ENCODE assay signal across 2 cellular contexts in the genomic region with DNA sequence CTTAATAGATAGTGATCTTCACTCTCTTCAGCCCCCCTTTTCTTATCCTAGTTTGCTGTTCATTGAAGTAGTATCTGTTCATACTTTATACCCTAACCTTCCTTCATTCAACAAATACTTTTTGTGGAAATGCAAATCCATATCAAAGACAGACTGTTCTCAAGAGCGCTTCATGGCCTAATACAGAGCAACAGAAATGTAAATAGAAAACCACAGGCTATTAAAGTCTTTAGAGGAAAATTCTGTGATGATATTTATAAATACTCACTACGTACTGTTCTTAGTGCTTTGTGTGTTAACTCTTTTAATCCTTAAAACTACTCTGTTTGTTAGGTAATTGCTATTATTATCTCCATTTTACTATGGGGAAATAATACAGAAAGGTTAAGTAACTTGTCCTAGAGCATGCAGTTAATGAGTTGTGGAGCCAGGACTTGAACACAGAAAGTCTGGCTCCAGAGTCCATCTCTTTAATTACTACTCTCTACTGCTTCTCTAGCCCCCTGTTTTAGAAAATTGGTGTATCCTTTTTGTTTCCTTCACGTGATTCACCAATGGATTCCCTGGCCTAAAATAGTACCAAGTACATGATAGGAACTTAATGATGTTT.
TF ChIP-seq lines count a peak whose summit lies in the region.

No MANE protein-coding gene starts in this region.

TF ChIP-seq in GM12878, 131 proteins besides CTCF, POLR2A, EP300 and RAD21:
- TF ChIP-seq, protein P1, sequence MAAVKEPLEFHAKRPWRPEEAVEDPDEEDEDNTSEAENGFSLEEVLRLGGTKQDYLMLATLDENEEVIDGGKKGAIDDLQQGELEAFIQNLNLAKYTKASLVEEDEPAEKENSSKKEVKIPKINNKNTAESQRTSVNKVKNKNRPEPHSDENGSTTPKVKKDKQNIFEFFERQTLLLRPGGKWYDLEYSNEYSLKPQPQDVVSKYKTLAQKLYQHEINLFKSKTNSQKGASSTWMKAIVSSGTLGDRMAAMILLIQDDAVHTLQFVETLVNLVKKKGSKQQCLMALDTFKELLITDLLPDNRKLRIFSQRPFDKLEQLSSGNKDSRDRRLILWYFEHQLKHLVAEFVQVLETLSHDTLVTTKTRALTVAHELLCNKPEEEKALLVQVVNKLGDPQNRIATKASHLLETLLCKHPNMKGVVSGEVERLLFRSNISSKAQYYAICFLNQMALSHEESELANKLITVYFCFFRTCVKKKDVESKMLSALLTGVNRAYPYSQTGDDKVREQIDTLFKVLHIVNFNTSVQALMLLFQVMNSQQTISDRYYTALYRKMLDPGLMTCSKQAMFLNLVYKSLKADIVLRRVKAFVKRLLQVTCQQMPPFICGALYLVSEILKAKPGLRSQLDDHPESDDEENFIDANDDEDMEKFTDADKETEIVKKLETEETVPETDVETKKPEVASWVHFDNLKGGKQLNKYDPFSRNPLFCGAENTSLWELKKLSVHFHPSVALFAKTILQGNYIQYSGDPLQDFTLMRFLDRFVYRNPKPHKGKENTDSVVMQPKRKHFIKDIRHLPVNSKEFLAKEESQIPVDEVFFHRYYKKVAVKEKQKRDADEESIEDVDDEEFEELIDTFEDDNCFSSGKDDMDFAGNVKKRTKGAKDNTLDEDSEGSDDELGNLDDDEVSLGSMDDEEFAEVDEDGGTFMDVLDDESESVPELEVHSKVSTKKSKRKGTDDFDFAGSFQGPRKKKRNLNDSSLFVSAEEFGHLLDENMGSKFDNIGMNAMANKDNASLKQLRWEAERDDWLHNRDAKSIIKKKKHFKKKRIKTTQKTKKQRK (IDR thresholded peaks at IDR 0.05; ENCODE audit: low read depth, low read length), result no peak
- no peak for TF ChIP-seq GATAD2B (conservative IDR thresholded peaks at IDR 0.05; ENCODE audit: low read depth)
- TF ChIP-seq POLR2AphosphoS2 (IDR thresholded peaks at IDR 0.05; ENCODE audit: low read depth, low read length), result no peak
TF ChIP-seq in GM12878: peak in this region for 0.

TF ChIP-seq in neural cell, 6 proteins besides CTCF, POLR2A, EP300 and RAD21:
- no peak for TF ChIP-seq SMC3 (conservative IDR thresholded peaks at IDR 0.05; ENCODE audit: poor library complexity)
- TF ChIP-seq MXI1 (conservative IDR thresholded peaks at IDR 0.05; ENCODE audit: poor library complexity, severe bottlenecking), result no peak
- TF ChIP-seq, protein P2, sequence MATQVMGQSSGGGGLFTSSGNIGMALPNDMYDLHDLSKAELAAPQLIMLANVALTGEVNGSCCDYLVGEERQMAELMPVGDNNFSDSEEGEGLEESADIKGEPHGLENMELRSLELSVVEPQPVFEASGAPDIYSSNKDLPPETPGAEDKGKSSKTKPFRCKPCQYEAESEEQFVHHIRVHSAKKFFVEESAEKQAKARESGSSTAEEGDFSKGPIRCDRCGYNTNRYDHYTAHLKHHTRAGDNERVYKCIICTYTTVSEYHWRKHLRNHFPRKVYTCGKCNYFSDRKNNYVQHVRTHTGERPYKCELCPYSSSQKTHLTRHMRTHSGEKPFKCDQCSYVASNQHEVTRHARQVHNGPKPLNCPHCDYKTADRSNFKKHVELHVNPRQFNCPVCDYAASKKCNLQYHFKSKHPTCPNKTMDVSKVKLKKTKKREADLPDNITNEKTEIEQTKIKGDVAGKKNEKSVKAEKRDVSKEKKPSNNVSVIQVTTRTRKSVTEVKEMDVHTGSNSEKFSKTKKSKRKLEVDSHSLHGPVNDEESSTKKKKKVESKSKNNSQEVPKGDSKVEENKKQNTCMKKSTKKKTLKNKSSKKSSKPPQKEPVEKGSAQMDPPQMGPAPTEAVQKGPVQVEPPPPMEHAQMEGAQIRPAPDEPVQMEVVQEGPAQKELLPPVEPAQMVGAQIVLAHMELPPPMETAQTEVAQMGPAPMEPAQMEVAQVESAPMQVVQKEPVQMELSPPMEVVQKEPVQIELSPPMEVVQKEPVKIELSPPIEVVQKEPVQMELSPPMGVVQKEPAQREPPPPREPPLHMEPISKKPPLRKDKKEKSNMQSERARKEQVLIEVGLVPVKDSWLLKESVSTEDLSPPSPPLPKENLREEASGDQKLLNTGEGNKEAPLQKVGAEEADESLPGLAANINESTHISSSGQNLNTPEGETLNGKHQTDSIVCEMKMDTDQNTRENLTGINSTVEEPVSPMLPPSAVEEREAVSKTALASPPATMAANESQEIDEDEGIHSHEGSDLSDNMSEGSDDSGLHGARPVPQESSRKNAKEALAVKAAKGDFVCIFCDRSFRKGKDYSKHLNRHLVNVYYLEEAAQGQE (IDR thresholded peaks at IDR 0.05; ENCODE audit: borderline replicate concordance), result no peak
- TF ChIP-seq POLR2AphosphoS5 (IDR thresholded peaks at IDR 0.05), result no peak
- TF ChIP-seq TAF1 (IDR thresholded peaks at IDR 0.05; ENCODE audit: low read depth), result no peak
- no peak for TF ChIP-seq EZH2 (IDR thresholded peaks at IDR 0.05; ENCODE audit: borderline replicate concordance, insufficient read depth, low read length, poor library complexity, severe bottlenecking)
